15 cellular contexts compared by ENCODE assay signal in the genomic region with DNA sequence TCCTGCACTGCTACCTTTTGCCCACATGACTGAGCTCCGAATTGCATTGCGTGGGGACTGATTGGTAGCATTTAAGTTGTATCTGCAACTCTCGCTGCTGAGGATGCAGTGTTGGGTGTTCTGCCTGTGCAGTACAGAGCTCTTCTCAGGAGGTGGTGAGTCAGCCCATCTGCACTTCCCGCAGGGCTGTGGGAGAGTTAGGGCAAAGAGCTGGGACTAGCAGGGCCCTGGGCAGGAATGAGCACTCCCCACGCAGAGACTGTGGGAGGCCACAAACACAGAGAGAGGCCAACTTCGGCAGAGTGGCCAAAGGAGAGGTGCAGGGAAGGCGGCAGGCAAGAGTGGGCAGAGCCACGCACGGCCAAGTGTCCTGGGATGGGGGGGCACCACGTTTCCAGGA.
DNase-seq lines count a peak whose midpoint lies in the region; ATAC-seq and TF ChIP-seq lines count a peak whose summit lies in the region.
"Had no signal": no experiment of that assay in that cellular context is flagged by ENCODE, and none has a peak within 500 bp of the region (broad histone marks: within the 10 kb centered on the region; RNA-seq: fewer than 3 reads in every experiment).

No MANE protein-coding gene starts in this region.

- 63% methylated on average over 10 of the region's 10 CpGs for WGBS in SK-N-SH (ENCODE audit: low lambda C conversion rate)

- no peaks in the 10 kb centered on the region for H3F3A ChIP-seq in SK-N-SH (replicated peaks; ENCODE audit: insufficient read depth)

- H3K9me2 ChIP-seq in SK-N-SH = no peaks in the 10 kb centered on the region

- CTCF ChIA-PET in SK-N-SH (lab: Yijun Ruan, JAX) = no interaction called here

- no peaks in the 10 kb centered on the region for H3K79me2 ChIP-seq in SK-N-SH (ENCODE audit: insufficient read depth)

- no peaks in the 10 kb centered on the region for H3K36me3 ChIP-seq in SK-N-SH (replicated peaks in 1 of 2; ENCODE audit: control insufficient read depth in 1 of 2, insufficient read depth in 2 of 2, low read length in 1 of 2)
- H3K36me3 ChIP-seq: colonic mucosa, lower lobe of right lung had no signal

- no peaks in the 10 kb centered on the region for H3K9me3 ChIP-seq in SK-N-SH
- H3K9me3 ChIP-seq: colonic mucosa, lower lobe of right lung, testis had no signal

- H3K4me2 ChIP-seq in SK-N-SH = no peak overlapping the region

- POLR2A ChIA-PET in SK-N-SH (lab: Yijun Ruan, JAX) = no interaction called here

- ATAC-seq in SK-N-SH treated with all-trans-retinoic acid at 6 μM for 48 hours (peak; percentile 90), GM21529 (IDR thresholded peaks at IDR 0.05; ENCODE audit: unreplicated experiment) (no peak), HG02884 (IDR thresholded peaks at IDR 0.05; ENCODE audit: unreplicated experiment) (no peak), GM19023 (IDR thresholded peaks at IDR 0.05; ENCODE audit: unreplicated experiment) (no peak)

- no peak for TF ChIP-seq EP300 in SK-N-SH (IDR thresholded peaks at IDR 0.05; ENCODE audit: borderline replicate concordance in 1 of 2, low read depth in 1 of 2, low read length in 1 of 2)

- peaks cover 0 to 4% of the 10 kb centered on the region in 2 experiments; a peak in 1 of 4 replicates for H3K4me1 ChIP-seq in SK-N-SH (ENCODE audit: control insufficient read depth in 1 of 2, insufficient read depth in 2 of 2, low read depth in 1 of 2, low read length in 1 of 2)
- H3K4me1 ChIP-seq: colonic mucosa, lower lobe of right lung, testis had no signal

- in situ Hi-C loops in astrocyte of the spinal cord (cut with HindIII; ENCODE audit: low sequenced_read_pairs) = no loop called here

- TF ChIP-seq RAD21 in SK-N-SH (IDR thresholded peaks at IDR 0.05; ENCODE audit: low read length) = no peak

- DNase-seq in SK-N-SH (no peak), astrocyte of the spinal cord (ENCODE audit: low read depth, low spot score) (peak; percentile 82), inferior parietal cortex (ENCODE audit: extremely low spot score) (peak; percentile 14), superior temporal gyrus (ENCODE audit: extremely low spot score) (peak; percentile 40)
- DNase-seq: DMS79 treated with DMSO at 0.1 percent for 48 hours, lower lobe of right lung, NCI-H1417, NCI-H774, testis had no signal

- no peak for TF ChIP-seq CTCF in SK-N-SH (IDR thresholded peaks at IDR 0.05)
- TF ChIP-seq CTCF in astrocyte of the spinal cord (IDR thresholded peaks at IDR 0.05; ENCODE audit: low read depth, low read length) = peak; percentile 4

- H3K9ac ChIP-seq in SK-N-SH = no peak overlapping the region

- H3K27me3 ChIP-seq in SK-N-SH (ENCODE audit: insufficient read depth) = no peaks in the 10 kb centered on the region
- H3K27me3 ChIP-seq: colonic mucosa, testis had no signal

- H3K27ac ChIP-seq in SK-N-SH (ENCODE audit: low read depth in 2 of 2, low read length in 1 of 2) = no peak overlapping the region
- H3K27ac ChIP-seq: colonic mucosa, lower lobe of right lung, SK-N-MC, testis had no signal

- H4K20me1 ChIP-seq in SK-N-SH (ENCODE audit: insufficient read depth) = no peaks in the 10 kb centered on the region

- no peak overlapping the region for H3K4me3 ChIP-seq in SK-N-SH (ENCODE audit: low read depth in 2 of 2, low read length in 1 of 2)
- no peak overlapping the region for H3K4me3 ChIP-seq in astrocyte of the spinal cord (ENCODE audit: low read depth, low read length)
- H3K4me3 ChIP-seq: colonic mucosa, lower lobe of right lung, SK-N-MC, testis had no signal

- no peak overlapping the region for H2AFZ ChIP-seq in SK-N-SH (ENCODE audit: low read depth)

TF ChIP-seq in SK-N-SH treated with all-trans-retinoic acid at 6 μM for 48 hours, 23 proteins besides CTCF, POLR2A, EP300 and RAD21 (continues in another document):
- TF ChIP-seq, protein P1, sequence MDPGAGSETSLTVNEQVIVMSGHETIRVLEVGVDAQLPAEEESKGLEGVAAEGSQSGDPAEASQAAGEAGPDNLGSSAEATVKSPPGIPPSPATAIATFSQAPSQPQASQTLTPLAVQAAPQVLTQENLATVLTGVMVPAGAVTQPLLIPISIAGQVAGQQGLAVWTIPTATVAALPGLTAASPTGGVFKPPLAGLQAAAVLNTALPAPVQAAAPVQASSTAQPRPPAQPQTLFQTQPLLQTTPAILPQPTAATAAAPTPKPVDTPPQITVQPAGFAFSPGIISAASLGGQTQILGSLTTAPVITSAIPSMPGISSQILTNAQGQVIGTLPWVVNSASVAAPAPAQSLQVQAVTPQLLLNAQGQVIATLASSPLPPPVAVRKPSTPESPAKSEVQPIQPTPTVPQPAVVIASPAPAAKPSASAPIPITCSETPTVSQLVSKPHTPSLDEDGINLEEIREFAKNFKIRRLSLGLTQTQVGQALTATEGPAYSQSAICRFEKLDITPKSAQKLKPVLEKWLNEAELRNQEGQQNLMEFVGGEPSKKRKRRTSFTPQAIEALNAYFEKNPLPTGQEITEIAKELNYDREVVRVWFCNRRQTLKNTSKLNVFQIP (CRISPR knock-in tag; IDR thresholded peaks at IDR 0.05; ENCODE audit: borderline replicate concordance, low read depth) = no peak
- TF ChIP-seq, protein P2, sequence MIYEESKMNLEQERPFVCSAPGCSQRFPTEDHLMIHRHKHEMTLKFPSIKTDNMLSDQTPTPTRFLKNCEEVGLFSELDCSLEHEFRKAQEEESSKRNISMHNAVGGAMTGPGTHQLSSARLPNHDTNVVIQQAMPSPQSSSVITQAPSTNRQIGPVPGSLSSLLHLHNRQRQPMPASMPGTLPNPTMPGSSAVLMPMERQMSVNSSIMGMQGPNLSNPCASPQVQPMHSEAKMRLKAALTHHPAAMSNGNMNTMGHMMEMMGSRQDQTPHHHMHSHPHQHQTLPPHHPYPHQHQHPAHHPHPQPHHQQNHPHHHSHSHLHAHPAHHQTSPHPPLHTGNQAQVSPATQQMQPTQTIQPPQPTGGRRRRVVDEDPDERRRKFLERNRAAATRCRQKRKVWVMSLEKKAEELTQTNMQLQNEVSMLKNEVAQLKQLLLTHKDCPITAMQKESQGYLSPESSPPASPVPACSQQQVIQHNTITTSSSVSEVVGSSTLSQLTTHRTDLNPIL (CRISPR knock-in tag; IDR thresholded peaks at IDR 0.05; ENCODE audit: low read depth) = no peak
- TF ChIP-seq ARNTL (CRISPR knock-in tag; IDR thresholded peaks at IDR 0.05; ENCODE audit: borderline replicate concordance, low read depth) = no peak

TF ChIP-seq in SK-N-SH, 30 proteins besides CTCF, POLR2A, EP300 and RAD21:
- TF ChIP-seq, protein P3, sequence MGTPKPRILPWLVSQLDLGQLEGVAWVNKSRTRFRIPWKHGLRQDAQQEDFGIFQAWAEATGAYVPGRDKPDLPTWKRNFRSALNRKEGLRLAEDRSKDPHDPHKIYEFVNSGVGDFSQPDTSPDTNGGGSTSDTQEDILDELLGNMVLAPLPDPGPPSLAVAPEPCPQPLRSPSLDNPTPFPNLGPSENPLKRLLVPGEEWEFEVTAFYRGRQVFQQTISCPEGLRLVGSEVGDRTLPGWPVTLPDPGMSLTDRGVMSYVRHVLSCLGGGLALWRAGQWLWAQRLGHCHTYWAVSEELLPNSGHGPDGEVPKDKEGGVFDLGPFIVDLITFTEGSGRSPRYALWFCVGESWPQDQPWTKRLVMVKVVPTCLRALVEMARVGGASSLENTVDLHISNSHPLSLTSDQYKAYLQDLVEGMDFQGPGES (IDR thresholded peaks at IDR 0.05; ENCODE audit: low read depth, low read length) = no peak
- TF ChIP-seq GABPA (IDR thresholded peaks at IDR 0.05; ENCODE audit: low read depth) (no peak), SIN3A (IDR thresholded peaks at IDR 0.05; ENCODE audit: borderline replicate concordance, low read depth, low read length) (no peak), YY1 (IDR thresholded peaks at IDR 0.05; ENCODE audit: low read depth) (no peak), MXI1 (IDR thresholded peaks at IDR 0.05; ENCODE audit: low read depth, low read length) (no peak), MEF2A (IDR thresholded peaks at IDR 0.05; ENCODE audit: borderline replicate concordance, low read depth) (no peak), TAF1 (IDR thresholded peaks at IDR 0.05; ENCODE audit: borderline replicate concordance, low read depth, low read length) (no peak), TEAD4 (IDR thresholded peaks at IDR 0.05; ENCODE audit: borderline replicate concordance, insufficient read depth) (no peak), FOXJ3 (CRISPR knock-in tag; IDR thresholded peaks at IDR 0.05) (no peak)
- TF ChIP-seq, protein P4, sequence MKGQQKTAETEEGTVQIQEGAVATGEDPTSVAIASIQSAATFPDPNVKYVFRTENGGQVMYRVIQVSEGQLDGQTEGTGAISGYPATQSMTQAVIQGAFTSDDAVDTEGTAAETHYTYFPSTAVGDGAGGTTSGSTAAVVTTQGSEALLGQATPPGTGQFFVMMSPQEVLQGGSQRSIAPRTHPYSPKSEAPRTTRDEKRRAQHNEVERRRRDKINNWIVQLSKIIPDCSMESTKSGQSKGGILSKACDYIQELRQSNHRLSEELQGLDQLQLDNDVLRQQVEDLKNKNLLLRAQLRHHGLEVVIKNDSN (IDR thresholded peaks at IDR 0.05; ENCODE audit: borderline replicate concordance, low read depth) = no peak
- TF ChIP-seq, protein P5, sequence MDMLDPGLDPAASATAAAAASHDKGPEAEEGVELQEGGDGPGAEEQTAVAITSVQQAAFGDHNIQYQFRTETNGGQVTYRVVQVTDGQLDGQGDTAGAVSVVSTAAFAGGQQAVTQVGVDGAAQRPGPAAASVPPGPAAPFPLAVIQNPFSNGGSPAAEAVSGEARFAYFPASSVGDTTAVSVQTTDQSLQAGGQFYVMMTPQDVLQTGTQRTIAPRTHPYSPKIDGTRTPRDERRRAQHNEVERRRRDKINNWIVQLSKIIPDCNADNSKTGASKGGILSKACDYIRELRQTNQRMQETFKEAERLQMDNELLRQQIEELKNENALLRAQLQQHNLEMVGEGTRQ (IDR thresholded peaks at IDR 0.05; ENCODE audit: borderline replicate concordance, low read depth, low read length) = no peak
